In genomic region chr10:58481569-58482109, GRCh38 we compare ENCODE assay signal across 1 cellular context.
A peak's percentile ranks its signal among the peaks of the same experiment; 100 is the strongest.
TF ChIP-seq lines count a peak whose summit lies in the region.

No MANE protein-coding gene starts in this region.

TF ChIP-seq in WTC11, 78 proteins besides CTCF, POLR2A, EP300 and RAD21 (continued from another document):
- TF ChIP-seq ZNF512 (CRISPR knock-in tag; IDR thresholded peaks at IDR 0.05; ENCODE audit: borderline replicate concordance) = peak; percentile 46; the same call in 1 of the 2 replicates
